In the genomic region with DNA sequence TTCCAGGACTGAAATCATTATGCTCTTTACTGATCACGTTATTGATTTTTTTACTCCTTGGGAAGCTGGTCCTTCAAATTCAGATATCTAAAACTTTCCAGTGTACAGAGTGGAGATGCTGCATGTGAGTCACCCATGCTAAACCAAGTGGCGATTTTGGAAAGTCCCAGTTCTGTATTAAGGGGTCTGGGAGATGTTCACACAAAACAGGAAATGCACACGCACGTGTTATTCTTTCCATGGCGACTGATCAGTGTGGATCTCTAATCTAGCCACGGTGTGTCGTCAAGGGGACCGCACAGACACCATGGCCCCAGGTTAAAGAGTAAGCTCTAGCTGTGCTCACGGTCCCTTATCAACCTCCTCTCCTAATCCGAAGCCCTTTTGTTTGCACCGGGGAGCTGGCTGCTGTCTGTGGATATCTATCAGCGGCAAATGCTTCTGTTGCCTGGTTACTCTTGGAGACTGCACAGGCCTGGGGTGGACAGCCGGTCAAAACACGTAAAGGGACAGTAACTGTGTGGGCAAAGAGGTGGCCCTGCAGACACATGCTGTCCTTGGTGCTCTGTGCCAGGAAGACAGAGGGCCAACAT, we compare ENCODE assay signal across 22 cellular contexts.
"Had no signal": no experiment of that assay in that cellular context is flagged by ENCODE, and none has a peak within 500 bp of the region (broad histone marks: within the 10 kb centered on the region; RNA-seq: fewer than 3 reads in every experiment).

No MANE protein-coding gene starts in this region.

- H3K4me1 ChIP-seq: prostate gland, tibial artery had no signal

- H3K4me1 Mint-ChIP-seq: activated B cell treated with CpG ODN at 0.5 μM for 24 hours; activated naive CD4-positive, alpha-beta T cell treated with anti-CD3 and anti-CD28 coated beads, Interleukin-2, amount 10 ng/mL, durations not matched to agents 7 days and 5 days; brain; natural killer cell; T-helper 17 cell had no signal

- H3K27ac ChIP-seq: prostate gland, tibial artery had no signal

- H3K4me3 Mint-ChIP-seq: activated B cell treated with CpG ODN at 0.5 μM for 24 hours; activated naive CD4-positive, alpha-beta T cell treated with anti-CD3 and anti-CD28 coated beads, Interleukin-2, amount 10 ng/mL, durations not matched to agents 7 days and 5 days; activated T-cell treated with anti-CD3 and anti-CD28 coated beads, Interleukin-2, amount 50 U/mL, for 72 hours; brain; dendritic cell treated with granulocyte-macrophage colony-stimulating factor and Interleukin-4, amounts not matched to agents 40 ng/mL and 50 ng/mL, for 4 days; natural killer cell; stimulated activated naive CD8-positive, alpha-beta T cell treated with anti-CD3 and anti-CD28 coated beads, Interleukin-15, Interleukin-2, amounts not matched to agents 100 ng/mL and 50 ng/mL, for 24 hours; T-helper 17 cell had no signal

- H3K27me3 ChIP-seq: tibial artery had no signal

- H3K9me3 ChIP-seq: prostate gland had no signal

- H3K36me3 Mint-ChIP-seq: activated naive CD4-positive, alpha-beta T cell treated with anti-CD3 and anti-CD28 coated beads, Interleukin-2, amount 10 ng/mL, durations not matched to agents 7 days and 5 days; natural killer cell had no signal

- H3K4me3 ChIP-seq: prostate gland, tibial artery had no signal

- H3K27me3 Mint-ChIP-seq: activated B cell treated with CpG ODN at 0.5 μM for 24 hours; activated naive CD4-positive, alpha-beta T cell treated with anti-CD3 and anti-CD28 coated beads, Interleukin-2, amount 10 ng/mL, durations not matched to agents 7 days and 5 days; dendritic cell treated with granulocyte-macrophage colony-stimulating factor and Interleukin-4, amounts not matched to agents 40 ng/mL and 50 ng/mL, for 4 days; stimulated activated naive CD8-positive, alpha-beta T cell treated with anti-CD3 and anti-CD28 coated beads, Interleukin-15, Interleukin-2, amounts not matched to agents 100 ng/mL and 50 ng/mL, for 24 hours had no signal

- H3K9me3 Mint-ChIP-seq: activated naive CD4-positive, alpha-beta T cell treated with anti-CD3 and anti-CD28 coated beads, Interleukin-2, amount 10 ng/mL, durations not matched to agents 7 days and 5 days; activated T-cell treated with anti-CD3 and anti-CD28 coated beads, Interleukin-2, amount 50 U/mL, for 72 hours; dendritic cell treated with granulocyte-macrophage colony-stimulating factor and Interleukin-4, amounts not matched to agents 40 ng/mL and 50 ng/mL, for 4 days; natural killer cell; stimulated activated naive CD8-positive, alpha-beta T cell treated with anti-CD3 and anti-CD28 coated beads, Interleukin-15, Interleukin-2, amounts not matched to agents 100 ng/mL and 50 ng/mL, for 24 hours had no signal

- H3K36me3 ChIP-seq: prostate gland, tibial artery had no signal

- DNase-seq: activated B cell treated with CpG ODN at 0.5 μM for 24 hours; activated CD4-positive, alpha-beta T cell treated with anti-CD3 and anti-CD28 coated beads for 4 hours; activated CD4-positive, alpha-beta T cell treated with anti-CD3 and anti-CD28 coated beads, Interleukin-2, amount 50 U/mL, for 48 hours; activated effector memory CD4-positive, alpha-beta T cell treated with Interleukin-2 at 50 U/mL for 16 hours; activated naive CD4-positive, alpha-beta T cell treated with anti-CD3 and anti-CD28 coated beads, Interleukin-2, amount 10 ng/mL, durations not matched to agents 7 days and 5 days; activated T-cell treated with anti-CD3 and anti-CD28 coated beads, Interleukin-2, amount 50 U/mL, for 72 hours; anterior cingulate cortex; caudate nucleus; effector CD4-positive, alpha-beta T cell; erythroblast; foreskin fibroblast; left ventricle myocardium superior; mammary epithelial cell; midbrain; natural killer cell; stimulated activated CD4-positive, alpha-beta T cell treated with anti-CD3 and anti-CD28 coated beads, Interleukin-4, amount 100 ng/mL, for 24 hours; T-helper 17 cell had no signal

- H3K27ac Mint-ChIP-seq: activated B cell treated with CpG ODN at 0.5 μM for 24 hours; activated naive CD4-positive, alpha-beta T cell treated with anti-CD3 and anti-CD28 coated beads, Interleukin-2, amount 10 ng/mL, durations not matched to agents 7 days and 5 days; activated T-cell treated with anti-CD3 and anti-CD28 coated beads, Interleukin-2, amount 50 U/mL, for 72 hours; brain; dendritic cell treated with granulocyte-macrophage colony-stimulating factor and Interleukin-4, amounts not matched to agents 40 ng/mL and 50 ng/mL, for 4 days; natural killer cell; stimulated activated naive CD8-positive, alpha-beta T cell treated with anti-CD3 and anti-CD28 coated beads, Interleukin-15, Interleukin-2, amounts not matched to agents 100 ng/mL and 50 ng/mL, for 24 hours; T-helper 17 cell had no signal

- ATAC-seq: activated T-cell treated with anti-CD3 and anti-CD28 coated beads, Interleukin-2, amount 50 U/mL, for 72 hours; left ventricle myocardium superior; natural killer cell; T-helper 17 cell had no signal
